In genomic region chr11:44484211-44484610, GRCh38 we compare ENCODE assay signal across 1 cellular context.
TF ChIP-seq lines count a peak whose summit lies in the region.

No MANE protein-coding gene starts in this region.

TF ChIP-seq in WTC11, 78 proteins besides CTCF, POLR2A, EP300 and RAD21 (continued from another document):
- no peak for TF ChIP-seq ARID4B (CRISPR knock-in tag; IDR thresholded peaks at IDR 0.05; ENCODE audit: borderline replicate concordance)
- TF ChIP-seq FOXK1 (CRISPR knock-in tag; IDR thresholded peaks at IDR 0.05) = no peak
- no peak for TF ChIP-seq KAT7 (CRISPR knock-in tag; IDR thresholded peaks at IDR 0.05; ENCODE audit: borderline replicate concordance)
- no peak for TF ChIP-seq SMAD3 (CRISPR knock-in tag; IDR thresholded peaks at IDR 0.05; ENCODE audit: borderline replicate concordance)
- TF ChIP-seq SMAD4 (CRISPR knock-in tag; IDR thresholded peaks at IDR 0.05) = no peak
